21 cellular contexts compared by ENCODE assay signal in genomic region chr10:100330128-100330527, GRCh38.
"Had no signal": no experiment of that assay in that cellular context is flagged by ENCODE, and none has a peak within 500 bp of the region (broad histone marks: within the 10 kb centered on the region; RNA-seq: fewer than 3 reads in every experiment).

TSS of gene PKD2L1 (minus strand) at chr10:100330228. CDS start at chr10:100330103, 125 bp downstream.

- ATAC-seq: activated CD8-positive, alpha-beta memory T cell treated with anti-CD3 and anti-CD28 coated beads, Interleukin-2, amount 10 ng/mL, durations not matched to agents 7 days and 5 days; PC-3; WTC11 had no signal

- H3K36me3 Mint-ChIP-seq: activated CD8-positive, alpha-beta memory T cell treated with anti-CD3 and anti-CD28 coated beads, Interleukin-2, amount 10 ng/mL, durations not matched to agents 7 days and 5 days; activated naive CD8-positive, alpha-beta T cell; brain; WTC11 had no signal

- H3K27ac Mint-ChIP-seq: activated CD4-positive, alpha-beta T cell treated with anti-CD3 and anti-CD28 coated beads, Interleukin-2, amount 10 ng/mL, durations not matched to agents 24 days and 14 days; activated CD8-positive, alpha-beta memory T cell treated with anti-CD3 and anti-CD28 coated beads, Interleukin-2, amount 10 ng/mL, durations not matched to agents 7 days and 5 days; activated naive CD4-positive, alpha-beta T cell treated with anti-CD3 and anti-CD28 coated beads for 36 hours; activated naive CD8-positive, alpha-beta T cell; activated T-cell treated with anti-CD3 and anti-CD28 coated beads, Interleukin-2, amount 50 U/mL, for 24 hours; T-helper 1 cell treated with Interleukin-12 subunit alpha and Interleukin-12 subunit beta and Interleukin-4 antibody, amounts not matched to agents 30 μg/mL and 1 μg/mL, for 36 hours; WTC11 had no signal

- H3K4me1 Mint-ChIP-seq: central memory CD8-positive, alpha-beta T cell had no signal

- H3K4me3 Mint-ChIP-seq: activated CD4-positive, alpha-beta T cell treated with anti-CD3 and anti-CD28 coated beads, Interleukin-2, amount 10 ng/mL, durations not matched to agents 24 days and 14 days; activated CD8-positive, alpha-beta memory T cell treated with anti-CD3 and anti-CD28 coated beads, Interleukin-2, amount 10 ng/mL, durations not matched to agents 7 days and 5 days; activated naive CD4-positive, alpha-beta T cell treated with anti-CD3 and anti-CD28 coated beads for 36 hours; activated naive CD8-positive, alpha-beta T cell; activated T-cell treated with anti-CD3 and anti-CD28 coated beads, Interleukin-2, amount 50 U/mL, for 24 hours; central memory CD8-positive, alpha-beta T cell; T-helper 1 cell treated with Interleukin-12 subunit alpha and Interleukin-12 subunit beta and Interleukin-4 antibody, amounts not matched to agents 30 μg/mL and 1 μg/mL, for 36 hours; WTC11 had no signal

- DNase-seq: activated CD4-positive, alpha-beta T cell treated with anti-CD3 and anti-CD28 coated beads for 1 hour; activated CD4-positive, alpha-beta T cell treated with anti-CD3 and anti-CD28 coated beads, Interleukin-2, amount 10 ng/mL, durations not matched to agents 24 days and 14 days; activated CD4-positive, alpha-beta T cell treated with anti-CD3 and anti-CD28 coated beads, Interleukin-2, amount 50 U/mL, for 48 hours; activated CD8-positive, alpha-beta memory T cell treated with anti-CD3 and anti-CD28 coated beads, Interleukin-2, amount 10 ng/mL, durations not matched to agents 7 days and 5 days; activated effector memory CD4-positive, alpha-beta T cell treated with anti-CD3 and anti-CD28 coated beads, Interleukin-2, amount 50 U/mL, for 16 hours; activated naive CD4-positive, alpha-beta T cell treated with anti-CD3 and anti-CD28 coated beads for 36 hours; activated T-cell treated with anti-CD3 and anti-CD28 coated beads, Interleukin-2, amount 50 U/mL, for 24 hours; amygdala; KG1; NCI-H1048; NCI-H1417 treated with DMSO at 0.1 percent for 48 hours; NCI-H187; NCI-H2081 treated with DMSO at 0.1 percent for 48 hours; NCI-H446; NCI-H524; PC-3 had no signal

- H3K9me3 Mint-ChIP-seq: activated CD4-positive, alpha-beta T cell treated with anti-CD3 and anti-CD28 coated beads, Interleukin-2, amount 10 ng/mL, durations not matched to agents 24 days and 14 days; activated naive CD4-positive, alpha-beta T cell treated with anti-CD3 and anti-CD28 coated beads for 36 hours; activated T-cell treated with anti-CD3 and anti-CD28 coated beads, Interleukin-2, amount 50 U/mL, for 24 hours; brain; central memory CD8-positive, alpha-beta T cell; T-helper 1 cell treated with Interleukin-12 subunit alpha and Interleukin-12 subunit beta and Interleukin-4 antibody, amounts not matched to agents 30 μg/mL and 1 μg/mL, for 36 hours; WTC11 had no signal
